1 cellular context compared by ENCODE assay signal in genomic region chr16:70661918-70662641, GRCh38.
TF ChIP-seq lines count a peak whose summit lies in the region.

No MANE protein-coding gene starts in this region.

TF ChIP-seq in K562, 482 proteins besides CTCF, POLR2A, EP300 and RAD21 (continued from another document):
- TF ChIP-seq ZNF445 (CRISPR knock-in tag; IDR thresholded peaks at IDR 0.05; ENCODE audit: low read depth) = no peak
- peak; percentile 66 for TF ChIP-seq POLR2G (IDR thresholded peaks at IDR 0.05; ENCODE audit: low read depth, low read length)
- TF ChIP-seq NFIC (IDR thresholded peaks at IDR 0.05) = 0 out of 2 replicates have a peak, but pooled peaks have one; percentile 15
- peak; percentile 44; the same call in 1 of the 2 replicates for TF ChIP-seq RBFOX2 (IDR thresholded peaks at IDR 0.05; ENCODE audit: low read depth, low read length)
- peak; percentile 19; the same call in 1 of the 2 replicates for TF ChIP-seq MAX (CRISPR knock-in tag; IDR thresholded peaks at IDR 0.05)
- no peak for TF ChIP-seq KDM2B (CRISPR knock-in tag; IDR thresholded peaks at IDR 0.05)
- TF ChIP-seq DNMT1 (IDR thresholded peaks at IDR 0.05) = no peak
- no peak for TF ChIP-seq ZNF146 (CRISPR knock-in tag; IDR thresholded peaks at IDR 0.05; ENCODE audit: unreplicated experiment)
- TF ChIP-seq ZBTB17 (CRISPR knock-in tag; IDR thresholded peaks at IDR 0.05) = no peak
- no peak for TF ChIP-seq CBFB (CRISPR knock-in tag; IDR thresholded peaks at IDR 0.05)
- no peak for TF ChIP-seq NFIX (CRISPR knock-in tag; IDR thresholded peaks at IDR 0.05; ENCODE audit: low read depth)
- TF ChIP-seq PHB2 (IDR thresholded peaks at IDR 0.05; ENCODE audit: low read depth) = no peak
- TF ChIP-seq SUPT5H (IDR thresholded peaks at IDR 0.05) = 0 out of 2 replicates have a peak, but pooled peaks have one; percentile 47
- no peak for TF ChIP-seq ZBTB34 (CRISPR knock-in tag; IDR thresholded peaks at IDR 0.05)
TF ChIP-seq in K562: peak in this region for 6.
